Comparison of ENCODE assay signal across 11 cellular contexts in genomic region chr14:106141242-106142220, GRCh38.
DNase-seq lines count a peak whose midpoint lies in the region; ATAC-seq and TF ChIP-seq lines count a peak whose summit lies in the region.
"Had no signal": no experiment of that assay in that cellular context is flagged by ENCODE, and none has a peak within 500 bp of the region (broad histone marks: within the 10 kb centered on the region; RNA-seq: fewer than 3 reads in every experiment).

No MANE protein-coding gene starts in this region.

- H2BK15ac ChIP-seq in neuronal stem cell (ENCODE audit: low read length) = no peak overlapping the region

- no peak overlapping the region for H3K27ac ChIP-seq in CD8-positive, alpha-beta memory T cell (ENCODE audit: low read depth, low read length)
- H3K27ac ChIP-seq in neuronal stem cell (replicated peaks; ENCODE audit: low read length) = no peak overlapping the region
- H3K27ac ChIP-seq: Peyer's patch had no signal

- no peaks in the 10 kb centered on the region for H3K9me3 Mint-ChIP-seq in CD8-positive, alpha-beta memory T cell
- no peaks in the 10 kb centered on the region for H3K9me3 Mint-ChIP-seq in activated CD8-positive, alpha-beta T cell treated with anti-CD3 and anti-CD28 coated beads for 36 hours
- H3K9me3 Mint-ChIP-seq: dendritic cell treated with granulocyte-macrophage colony-stimulating factor and Interleukin-4, amounts not matched to agents 40 ng/mL and 50 ng/mL, for 4 days; natural killer cell had no signal

- H3K27ac Mint-ChIP-seq in CD8-positive, alpha-beta memory T cell = peak overlapping the region in 2 of 8 donors; percentile 21 to 44
- no peak overlapping the region for H3K27ac Mint-ChIP-seq in activated CD8-positive, alpha-beta T cell treated with anti-CD3 and anti-CD28 coated beads for 36 hours
- H3K27ac Mint-ChIP-seq: dendritic cell treated with granulocyte-macrophage colony-stimulating factor and Interleukin-4, amounts not matched to agents 40 ng/mL and 50 ng/mL, for 4 days had no signal

- no peaks in the 10 kb centered on the region for H3K4me1 ChIP-seq in CD8-positive, alpha-beta memory T cell (ENCODE audit: insufficient read depth, low read length)
- no peaks in the 10 kb centered on the region for H3K4me1 ChIP-seq in neuronal stem cell (ENCODE audit: control insufficient read depth in 2 of 2, insufficient read depth in 1 of 2, low read depth in 1 of 2, low read length in 2 of 2)
- H3K4me1 ChIP-seq: Peyer's patch had no signal

- no peak overlapping the region for H2BK5ac ChIP-seq in neuronal stem cell (ENCODE audit: low read length)

- TF ChIP-seq POLR2A in lower leg skin (IDR thresholded peaks at IDR 0.05) = no peak

- H3K9me3 ChIP-seq in CD8-positive, alpha-beta memory T cell (ENCODE audit: low read length) = no peaks in the 10 kb centered on the region
- peaks cover 0 to 7% of the 10 kb centered on the region in 2 donors for H3K9me3 ChIP-seq in neuronal stem cell (replicated peaks in 1 of 2; ENCODE audit: control insufficient read depth in 2 of 2, insufficient read depth in 1 of 2, low read depth in 1 of 2, low read length in 2 of 2)
- H3K9me3 ChIP-seq: Peyer's patch had no signal

- no peaks in the 10 kb centered on the region for H3K27me3 ChIP-seq in CD8-positive, alpha-beta memory T cell (ENCODE audit: insufficient read depth, low read length, poor library complexity, severe bottlenecking)
- H3K27me3 ChIP-seq in neuronal stem cell (ENCODE audit: control insufficient read depth in 3 of 3, insufficient read depth in 3 of 3, low read depth in 1 of 3, low read length in 3 of 3) = no peaks in the 10 kb centered on the region
- H3K27me3 ChIP-seq: Peyer's patch had no signal

- no peak overlapping the region for H3K18ac ChIP-seq in neuronal stem cell (ENCODE audit: low read length)

- CTCF ChIA-PET in CD8-positive, alpha-beta memory T cell (lab: Charles Lee) = interaction anchor here (1.8 kb wide), 1 partner anchor 26 kb away, joined by 3 read pairs; no protein-coding TSS in a partner anchor
- CTCF ChIA-PET in activated CD8-positive, alpha-beta T cell treated with anti-CD3 and anti-CD28 coated beads for 36 hours (lab: Charles Lee) = interaction anchor here (0.9 to 2.3 kb wide), 10 partner anchors 10 to 86 kb away, joined by 3 to 6 read pairs (median 3); no protein-coding TSS in a partner anchor

- peak; percentile 37 for ATAC-seq in activated CD8-positive, alpha-beta T cell treated with anti-CD3 and anti-CD28 coated beads for 36 hours
- ATAC-seq in HG03097 (IDR thresholded peaks at IDR 0.05; ENCODE audit: low FRiP score, unreplicated experiment) = no peak

- H2BK120ac ChIP-seq in neuronal stem cell (ENCODE audit: low read depth, low read length) = no peak overlapping the region

- no peak overlapping the region for H4K91ac ChIP-seq in neuronal stem cell (ENCODE audit: low read depth, low read length, poor library complexity)

- DNase-seq in CD8-positive, alpha-beta memory T cell = peak in 3 of 5 donors; percentile 9 to 31 (median 31)
- peak; percentile 66 for DNase-seq in activated CD8-positive, alpha-beta T cell treated with anti-CD3 and anti-CD28 coated beads for 36 hours
- DNase-seq in neuronal stem cell (ENCODE audit: low spot score) = no peak
- DNase-seq in SKM-1 treated with dmso at 0.1 percent for 144 hours (lab: John Stamatoyannopoulos, UW; ENCODE audit: unreplicated experiment) = no peak
- no peak for DNase-seq in SW480 (ENCODE audit: low spot score)
- DNase-seq in lower leg skin (ENCODE audit: low spot score in 2 of 2) = no peak
- DNase-seq: natural killer cell, Peyer's patch had no signal

- H3K79me1 ChIP-seq in neuronal stem cell (ENCODE audit: low read depth, low read length) = peaks cover 3% of the 10 kb centered on the region

- H3K36me3 Mint-ChIP-seq in CD8-positive, alpha-beta memory T cell = no peaks in the 10 kb centered on the region
- no peaks in the 10 kb centered on the region for H3K36me3 Mint-ChIP-seq in activated CD8-positive, alpha-beta T cell treated with anti-CD3 and anti-CD28 coated beads for 36 hours (ENCODE audit: low read depth)
- H3K36me3 Mint-ChIP-seq: natural killer cell had no signal

- POLR2A ChIA-PET in CD8-positive, alpha-beta memory T cell (lab: Charles Lee) = no interaction called here
- POLR2A ChIA-PET in activated CD8-positive, alpha-beta T cell treated with anti-CD3 and anti-CD28 coated beads for 36 hours (lab: Charles Lee) = no interaction called here

- H2BK12ac ChIP-seq in neuronal stem cell (ENCODE audit: low read length) = no peak overlapping the region

- peaks cover 4 to 9% of the 10 kb centered on the region in 2 donors for H3K27me3 Mint-ChIP-seq in CD8-positive, alpha-beta memory T cell
- no peaks in the 10 kb centered on the region for H3K27me3 Mint-ChIP-seq in activated CD8-positive, alpha-beta T cell treated with anti-CD3 and anti-CD28 coated beads for 36 hours
- H3K27me3 Mint-ChIP-seq: dendritic cell treated with granulocyte-macrophage colony-stimulating factor and Interleukin-4, amounts not matched to agents 40 ng/mL and 50 ng/mL, for 4 days had no signal

- H3K9ac ChIP-seq in neuronal stem cell (ENCODE audit: low read depth, low read length, poor library complexity) = no peak overlapping the region

- intact Hi-C loops in activated CD8-positive, alpha-beta T cell treated with anti-CD3 and anti-CD28 coated beads for 36 hours (cut with micrococcal nuclease) = no loop called here
- intact Hi-C loops in lower leg skin (cut with DNase I; ENCODE audit: low total_unique reads) = no loop called here

- H4K8ac ChIP-seq in neuronal stem cell (ENCODE audit: low read depth, low read length) = no peak overlapping the region

- no peak overlapping the region for H3K4me3 ChIP-seq in CD8-positive, alpha-beta memory T cell (ENCODE audit: low read length)
- no peak overlapping the region for H3K4me3 ChIP-seq in neuronal stem cell (ENCODE audit: low read length in 2 of 2)
- H3K4me3 ChIP-seq in lower leg skin (ENCODE audit: low read depth, poor library complexity, severe bottlenecking) = no peak overlapping the region
- H3K4me3 ChIP-seq: Peyer's patch had no signal

- H3K36me3 ChIP-seq in CD8-positive, alpha-beta memory T cell (ENCODE audit: insufficient read depth, low read length) = no peaks in the 10 kb centered on the region
- H3K36me3 ChIP-seq in neuronal stem cell (replicated peaks in 1 of 2; ENCODE audit: control insufficient read depth in 2 of 2, insufficient read depth in 2 of 2, low read length in 2 of 2) = no peaks in the 10 kb centered on the region
- H3K36me3 ChIP-seq: Peyer's patch had no signal

- H3K14ac ChIP-seq in neuronal stem cell (ENCODE audit: low read length) = no peak overlapping the region

- H3K4ac ChIP-seq in neuronal stem cell (ENCODE audit: low read length) = no peak overlapping the region

- no peak overlapping the region for H2AK5ac ChIP-seq in neuronal stem cell (ENCODE audit: low read depth, low read length)

- H3K4me1 Mint-ChIP-seq in CD8-positive, alpha-beta memory T cell = peaks cover 10 to 15% (median 10%) of the 10 kb centered on the region in 3 donors
- H3K4me1 Mint-ChIP-seq in activated CD8-positive, alpha-beta T cell treated with anti-CD3 and anti-CD28 coated beads for 36 hours (ENCODE audit: low read depth) = peaks cover 18% of the 10 kb centered on the region

- no peak overlapping the region for H2AFZ ChIP-seq in neuronal stem cell (ENCODE audit: low read length)

- H3K4me3 Mint-ChIP-seq in CD8-positive, alpha-beta memory T cell = no peak overlapping the region
- no peak overlapping the region for H3K4me3 Mint-ChIP-seq in activated CD8-positive, alpha-beta T cell treated with anti-CD3 and anti-CD28 coated beads for 36 hours
- H3K4me3 Mint-ChIP-seq: dendritic cell treated with granulocyte-macrophage colony-stimulating factor and Interleukin-4, amounts not matched to agents 40 ng/mL and 50 ng/mL, for 4 days; natural killer cell had no signal

- TF ChIP-seq CTCF in LNCAP (IDR thresholded peaks at IDR 0.05) (peak; percentile 7; the same call in 1 of the 2 replicates), lower leg skin (IDR thresholded peaks at IDR 0.05) (no peak)
- TF ChIP-seq CTCF in activated CD8-positive, alpha-beta T cell treated with anti-CD3 and anti-CD28 coated beads for 36 hours (IDR thresholded peaks at IDR 0.05) = peak; percentile 23

- WGBS in neuronal stem cell (ENCODE audit: extremely low coverage in 2 of 2, insufficient read length in 2 of 2, insufficient replicate concordance in 1 of 2), 2 donors = no CpG with 5 or more reads among the region's 18 CpGs
- WGBS in lower leg skin, 2 donors = 74 to 80% methylated on average over 11 to 12 of the region's 18 CpGs

- H3K23ac ChIP-seq in neuronal stem cell (ENCODE audit: low read depth, low read length, poor library complexity) = no peak overlapping the region

- peak overlapping the region; percentile 11 for H3K4me2 ChIP-seq in neuronal stem cell (ENCODE audit: insufficient read depth, low read length, poor library complexity, severe bottlenecking)

Comparison
In these comparisons a context has a peak if more than half of its experiments do, and no peak if none do; other contexts are left out.
1. DNase-seq: peak in CD8-positive, alpha-beta memory T cell (3 of 5) and activated CD8-positive, alpha-beta T cell treated with anti-CD3 and anti-CD28 coated beads for 36 hours (single experiment); none in neuronal stem cell (single experiment), SKM-1 treated with dmso at 0.1 percent for 144 hours (single experiment), SW480 (single experiment) and lower leg skin (0 of 2).
2. CTCF ChIP-seq: peak in LNCAP (single experiment) and activated CD8-positive, alpha-beta T cell treated with anti-CD3 and anti-CD28 coated beads for 36 hours (single experiment); none in lower leg skin (0 of 3).